Comparison of ENCODE assay signal across 2 cellular contexts in genomic region chr7:86064572-86064971, GRCh38.
DNase-seq lines count a peak whose midpoint lies in the region; ATAC-seq, FAIRE-seq and TF ChIP-seq lines count a peak whose summit lies in the region.
"Not testable (repeated sequence)": the region's sequence is repeated elsewhere in the genome, so short reads cannot be mapped to it uniquely, and the experiment has no call there.

No MANE protein-coding gene starts in this region.

- H3K9me3 ChIP-seq in A549; HEK293 (ENCODE audit: control insufficient read depth, insufficient read depth, low read depth, low read length): not testable (repeated sequence)

- CTCF ChIA-PET in A549 (lab: Yijun Ruan, JAX); HEK293 (lab: Yijun Ruan, JAX): not testable (repeated sequence)

- not testable (repeated sequence) for DNase-seq in A549 (ENCODE audit: low read depth in 1 of 2, low spot score in 1 of 2)

- POLR2A ChIA-PET in A549 (lab: Yijun Ruan, JAX); HEK293 (lab: Yijun Ruan, JAX): not testable (repeated sequence)

- H3K36me3 ChIP-seq in HEK293 (ENCODE audit: control insufficient read depth in 2 of 2, insufficient read depth in 1 of 2, low read length in 2 of 2): not testable (repeated sequence)

- TF ChIP-seq EP300 in A549 (IDR thresholded peaks at IDR 0.05): not testable (repeated sequence)

- TF ChIP-seq POLR2A in A549 (IDR thresholded peaks at IDR 0.05; ENCODE audit: low read length): not testable (repeated sequence)

- not testable (repeated sequence) for H3K4me2 ChIP-seq in A549

- not testable (repeated sequence) for TF ChIP-seq CTCF in A549 (IDR thresholded peaks at IDR 0.05); HEK293 (tag by site-specific recombination; IDR thresholded peaks at IDR 0.05)

- H3K4me1 ChIP-seq in A549; HEK293 (ENCODE audit: control insufficient read depth, insufficient read depth, low read length): not testable (repeated sequence)

- FAIRE-seq in A549 (lab: Jason Lieb, UNC): not testable (repeated sequence)

- not testable (repeated sequence) for ATAC-seq in A549

- 4% methylated on average over 1 of the region's 1 CpG for WGBS in A549 (ENCODE audit: missing lambda C conversion rate)

- H3K27ac ChIP-seq in A549; HEK293 (ENCODE audit: extremely low read depth, low read depth, low read length): not testable (repeated sequence)

- not testable (repeated sequence) for TF ChIP-seq RAD21 in A549 (conservative IDR thresholded peaks at IDR 0.05 in 1 of 2, IDR thresholded peaks at IDR 0.05 in 1 of 2)

- H3K4me3 ChIP-seq in A549; HEK293 (ENCODE audit: low read depth, low read length): not testable (repeated sequence)

TF ChIP-seq in A549, 52 proteins besides CTCF, POLR2A, EP300 and RAD21:
- peak; percentile 57 for TF ChIP-seq ZC3H11A (IDR thresholded peaks at IDR 0.05)

TF ChIP-seq in HEK293, 187 proteins besides CTCF, POLR2A, EP300 and RAD21:
- TF ChIP-seq ZNF518A (tag by site-specific recombination; conservative IDR thresholded peaks at IDR 0.05; ENCODE audit: low read depth): peak; percentile 65; the same call in 1 of the 2 replicates
- 0 out of 2 replicates have a peak, but pooled peaks have one; percentile 10 for TF ChIP-seq ZNF560 (tag by site-specific recombination; IDR thresholded peaks at IDR 0.05; ENCODE audit: borderline replicate concordance)
- peak; percentile 15; the same call in 1 of the 2 replicates for TF ChIP-seq ZNF654 (tag by site-specific recombination; IDR thresholded peaks at IDR 0.05; ENCODE audit: low read depth)
- peak; percentile 53 for TF ChIP-seq ZNF426 (tag by site-specific recombination; IDR thresholded peaks at IDR 0.05)
- 0 out of 2 replicates have a peak, but pooled peaks have one; percentile 21 for TF ChIP-seq ZNF623 (tag by site-specific recombination; IDR thresholded peaks at IDR 0.05)
- TF ChIP-seq ZBTB11 (tag by site-specific recombination; conservative IDR thresholded peaks at IDR 0.05; ENCODE audit: low read depth): peak; percentile 43
- peak; percentile 50 for TF ChIP-seq ZNF555 (tag by site-specific recombination; conservative IDR thresholded peaks at IDR 0.05)
- TF ChIP-seq ZNF394 (tag by site-specific recombination; IDR thresholded peaks at IDR 0.05; ENCODE audit: borderline replicate concordance): peak; percentile 75; the same call in 1 of the 2 replicates
- peak; percentile 34; the same call in 1 of the 2 replicates for TF ChIP-seq ZBTB8A (tag by site-specific recombination; IDR thresholded peaks at IDR 0.05)
